5 cellular contexts compared by ENCODE assay signal in genomic region chr15:57557267-57557666, GRCh38. TPM values are rescaled to one million over a fixed set of nuclear protein-coding genes. Genes with fewer than 3 reads are reported as not detected.
"Had no signal": no experiment of that assay in that cellular context is flagged by ENCODE, and none has a peak within 500 bp of the region (broad histone marks: within the 10 kb centered on the region; RNA-seq: fewer than 3 reads in every experiment).

No MANE protein-coding gene starts in this region.

- ATAC-seq: GM23338, K562 had no signal

- H3K27ac Mint-ChIP-seq: GM23338, H9 had no signal

- H3K4me3 ChIP-seq: GM23338, K562 had no signal

- H3K9me3 Mint-ChIP-seq: GM23338, H9 had no signal

- H3K4me3 Mint-ChIP-seq: GM23338, H9 had no signal

- DNase-seq: H9, HCEC 1CT, IMR-90 had no signal

RNA-seq across cellular contexts. Expression of gene MYZAP, which starts 34.4 kb away (rescaled TPM):
- total RNA-seq: IMR-90, K562 had no signal
